In the genomic region with DNA sequence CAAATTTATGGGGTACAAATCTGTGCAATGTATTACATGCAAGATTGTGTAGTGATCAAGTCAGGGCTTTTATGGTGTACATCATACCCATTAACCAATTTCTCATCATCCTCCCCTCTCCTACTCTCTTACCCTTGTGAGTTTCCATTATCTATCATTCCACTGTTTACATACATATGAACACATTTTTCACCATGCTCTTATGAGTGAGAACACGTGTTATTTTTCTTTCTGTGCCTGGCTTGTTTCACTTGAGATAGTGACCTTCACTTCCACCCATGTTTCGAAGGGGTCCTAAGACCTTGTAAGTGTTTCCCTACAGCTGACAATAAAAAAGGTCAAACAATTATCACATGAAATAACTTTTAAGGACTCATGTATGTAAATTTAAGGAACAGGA, we compare ENCODE assay signal across 8 cellular contexts.
"Had no signal": no experiment of that assay in that cellular context is flagged by ENCODE, and none has a peak within 500 bp of the region (broad histone marks: within the 10 kb centered on the region; RNA-seq: fewer than 3 reads in every experiment).

No MANE protein-coding gene starts in this region.

- FAIRE-seq: G401.6, GM12878, GM12891, GM12892, GM18507, GM19239 had no signal

- H3K4me3 ChIP-seq: GM12878 had no signal

- DNase-seq: GDM1, GF-D8 had no signal

- ATAC-seq: GM12878 had no signal
